In the genomic region with DNA sequence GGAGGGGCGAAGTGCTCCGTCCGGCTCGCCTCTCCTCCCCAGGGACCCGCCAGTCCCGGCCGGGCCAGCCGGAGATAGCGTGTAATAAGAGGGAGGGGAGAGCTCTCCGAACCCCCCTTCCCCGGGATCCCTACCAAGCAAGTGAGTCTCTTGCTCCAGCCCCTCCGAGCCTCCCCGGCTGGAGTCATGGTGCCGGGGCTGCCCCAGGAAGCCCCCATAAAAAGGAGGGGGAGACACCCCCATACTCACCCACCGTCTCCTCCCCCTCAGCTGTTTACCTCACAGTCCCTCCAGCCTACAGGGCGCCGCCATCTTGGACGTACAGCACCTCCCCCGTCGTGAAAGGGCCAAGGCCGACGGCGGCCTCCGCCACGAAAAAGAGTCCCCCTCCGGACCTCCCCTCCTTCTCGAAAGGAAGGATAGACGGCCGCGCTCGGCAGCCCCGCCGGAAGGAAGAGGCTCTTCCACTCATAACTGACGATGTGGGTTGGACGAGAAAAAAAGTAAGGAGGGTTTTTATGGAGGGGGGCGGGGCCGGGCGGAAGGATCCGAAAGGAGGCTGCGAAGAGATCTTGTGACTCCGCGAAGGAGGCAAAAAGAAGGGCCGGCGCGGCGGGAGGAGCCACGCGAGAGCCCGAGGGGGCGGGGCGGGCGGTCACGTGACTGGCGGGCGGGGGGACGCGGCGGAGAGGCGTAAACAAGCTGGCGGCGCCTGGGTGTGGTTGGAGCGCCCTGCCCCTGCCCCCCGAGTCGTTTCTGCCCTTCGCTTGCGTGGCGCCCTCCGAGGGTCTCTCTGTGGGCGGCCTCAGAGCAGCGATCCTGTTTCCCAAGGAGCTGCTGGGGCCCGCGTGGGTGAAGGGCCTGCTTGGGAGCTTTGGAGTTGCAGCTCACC, we compare ENCODE assay signal across 1 cellular context.
TF ChIP-seq lines count a peak whose summit lies in the region.

A gene (minus strand): TSS at position 323 of the 892 bp plus-strand sequence. CDS start 15,744 bp downstream, outside the sequence.

TF ChIP-seq in K562, 482 proteins besides CTCF, POLR2A, EP300 and RAD21 (continued from another document and continues in another):
- TF ChIP-seq, protein P1, sequence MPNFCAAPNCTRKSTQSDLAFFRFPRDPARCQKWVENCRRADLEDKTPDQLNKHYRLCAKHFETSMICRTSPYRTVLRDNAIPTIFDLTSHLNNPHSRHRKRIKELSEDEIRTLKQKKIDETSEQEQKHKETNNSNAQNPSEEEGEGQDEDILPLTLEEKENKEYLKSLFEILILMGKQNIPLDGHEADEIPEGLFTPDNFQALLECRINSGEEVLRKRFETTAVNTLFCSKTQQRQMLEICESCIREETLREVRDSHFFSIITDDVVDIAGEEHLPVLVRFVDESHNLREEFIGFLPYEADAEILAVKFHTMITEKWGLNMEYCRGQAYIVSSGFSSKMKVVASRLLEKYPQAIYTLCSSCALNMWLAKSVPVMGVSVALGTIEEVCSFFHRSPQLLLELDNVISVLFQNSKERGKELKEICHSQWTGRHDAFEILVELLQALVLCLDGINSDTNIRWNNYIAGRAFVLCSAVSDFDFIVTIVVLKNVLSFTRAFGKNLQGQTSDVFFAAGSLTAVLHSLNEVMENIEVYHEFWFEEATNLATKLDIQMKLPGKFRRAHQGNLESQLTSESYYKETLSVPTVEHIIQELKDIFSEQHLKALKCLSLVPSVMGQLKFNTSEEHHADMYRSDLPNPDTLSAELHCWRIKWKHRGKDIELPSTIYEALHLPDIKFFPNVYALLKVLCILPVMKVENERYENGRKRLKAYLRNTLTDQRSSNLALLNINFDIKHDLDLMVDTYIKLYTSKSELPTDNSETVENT (CRISPR knock-in tag; IDR thresholded peaks at IDR 0.05) = peak; percentile 72
- TF ChIP-seq, protein P2, sequence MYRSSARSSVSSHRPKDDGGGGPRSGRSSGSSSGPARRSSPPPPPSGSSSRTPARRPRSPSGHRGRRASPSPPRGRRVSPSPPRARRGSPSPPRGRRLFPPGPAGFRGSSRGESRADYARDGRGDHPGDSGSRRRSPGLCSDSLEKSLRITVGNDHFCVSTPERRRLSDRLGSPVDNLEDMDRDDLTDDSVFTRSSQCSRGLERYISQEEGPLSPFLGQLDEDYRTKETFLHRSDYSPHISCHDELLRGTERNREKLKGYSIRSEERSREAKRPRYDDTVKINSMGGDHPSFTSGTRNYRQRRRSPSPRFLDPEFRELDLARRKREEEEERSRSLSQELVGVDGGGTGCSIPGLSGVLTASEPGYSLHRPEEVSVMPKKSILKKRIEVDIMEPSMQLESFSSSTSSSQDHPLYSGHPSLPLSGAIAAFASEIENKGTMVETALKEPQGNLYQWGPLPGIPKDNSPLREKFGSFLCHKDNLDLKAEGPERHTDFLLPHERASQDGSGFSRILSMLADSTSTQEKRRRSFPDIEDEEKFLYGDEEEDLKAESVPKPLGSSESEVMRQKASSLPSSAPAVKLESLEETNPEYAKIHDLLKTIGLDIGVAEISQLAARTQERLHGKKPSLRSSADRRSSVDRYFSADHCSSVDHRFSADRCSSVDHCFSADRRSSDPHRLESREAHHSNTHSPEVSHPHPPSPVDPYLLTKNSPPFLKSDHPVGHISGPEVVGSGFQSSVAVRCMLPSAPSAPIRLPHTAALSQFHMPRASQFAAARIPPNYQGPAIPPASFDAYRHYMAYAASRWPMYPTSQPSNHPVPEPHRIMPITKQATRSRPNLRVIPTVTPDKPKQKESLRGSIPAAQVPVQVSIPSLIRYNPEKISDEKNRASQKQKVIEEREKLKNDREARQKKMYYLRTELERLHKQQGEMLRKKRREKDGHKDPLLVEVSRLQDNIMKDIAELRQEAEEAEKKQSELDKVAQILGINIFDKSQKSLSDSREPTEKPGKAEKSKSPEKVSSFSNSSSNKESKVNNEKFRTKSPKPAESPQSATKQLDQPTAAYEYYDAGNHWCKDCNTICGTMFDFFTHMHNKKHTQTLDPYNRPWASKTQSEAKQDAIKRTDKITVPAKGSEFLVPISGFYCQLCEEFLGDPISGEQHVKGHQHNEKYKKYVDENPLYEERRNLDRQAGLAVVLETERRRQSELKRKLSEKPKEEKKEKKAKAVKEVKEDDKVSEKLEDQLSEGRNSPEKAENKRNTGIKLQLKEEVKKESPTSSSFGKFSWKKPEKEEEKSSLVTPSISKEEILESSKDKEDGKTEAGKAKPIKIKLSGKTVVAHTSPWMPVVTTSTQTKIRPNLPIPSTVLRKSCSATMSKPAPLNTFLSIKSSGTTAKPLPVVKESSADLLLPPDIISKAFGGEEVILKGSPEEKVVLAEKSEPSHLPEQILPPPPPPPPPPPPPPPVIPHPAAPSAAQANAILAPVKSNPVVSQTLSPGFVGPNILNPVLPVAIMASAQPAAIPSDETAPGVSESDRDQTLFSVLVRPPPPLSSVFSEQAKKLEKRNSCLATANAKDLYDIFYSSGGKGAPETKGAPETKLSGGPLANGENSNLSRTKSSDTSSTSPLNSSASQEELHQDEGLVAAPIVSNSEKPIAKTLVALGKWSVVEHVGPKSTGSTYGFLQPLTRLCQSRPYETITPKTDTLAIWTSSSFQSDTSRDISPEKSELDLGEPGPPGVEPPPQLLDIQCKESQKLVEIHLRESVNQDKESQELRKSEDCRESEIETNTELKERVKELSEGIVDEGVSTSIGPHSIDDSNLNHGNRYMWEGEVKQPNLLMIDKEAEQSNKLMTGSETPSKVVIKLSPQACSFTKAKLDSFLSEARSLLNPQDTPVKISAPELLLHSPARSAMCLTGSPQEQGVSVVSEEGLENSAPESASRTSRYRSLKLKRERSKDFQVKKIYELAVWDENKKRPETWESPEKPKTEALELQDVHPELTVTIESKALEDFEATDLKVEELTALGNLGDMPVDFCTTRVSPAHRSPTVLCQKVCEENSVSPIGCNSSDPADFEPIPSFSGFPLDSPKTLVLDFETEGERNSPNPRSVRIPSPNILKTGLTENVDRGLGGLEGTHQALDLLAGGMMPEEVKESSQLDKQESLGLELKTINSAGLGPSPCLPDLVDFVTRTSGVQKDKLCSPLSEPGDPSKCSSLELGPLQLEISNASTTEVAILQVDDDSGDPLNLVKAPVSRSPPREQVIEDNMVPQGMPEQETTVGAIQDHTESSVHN (IDR thresholded peaks at IDR 0.05; ENCODE audit: borderline replicate concordance in 1 of 2, low read depth in 1 of 2) = peak in 1 of 2 experiments; percentile 78; a peak in 2 of 4 replicates
- TF ChIP-seq, protein P3, sequence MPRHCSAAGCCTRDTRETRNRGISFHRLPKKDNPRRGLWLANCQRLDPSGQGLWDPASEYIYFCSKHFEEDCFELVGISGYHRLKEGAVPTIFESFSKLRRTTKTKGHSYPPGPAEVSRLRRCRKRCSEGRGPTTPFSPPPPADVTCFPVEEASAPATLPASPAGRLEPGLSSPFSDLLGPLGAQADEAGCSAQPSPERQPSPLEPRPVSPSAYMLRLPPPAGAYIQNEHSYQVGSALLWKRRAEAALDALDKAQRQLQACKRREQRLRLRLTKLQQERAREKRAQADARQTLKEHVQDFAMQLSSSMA (CRISPR knock-in tag; IDR thresholded peaks at IDR 0.05) = peak; percentile 78; the same call in 1 of the 2 replicates
- TF ChIP-seq ZFP30 (CRISPR knock-in tag; IDR thresholded peaks at IDR 0.05; ENCODE audit: borderline replicate concordance) (no peak), BDP1 (IDR thresholded peaks at IDR 0.05; ENCODE audit: insufficient read depth, insufficient read length) (no peak), SMAD3 (CRISPR knock-in tag; conservative IDR thresholded peaks at IDR 0.05) (no peak; the same call in 1 of the 2 replicates), RBM39 (optimal IDR thresholded peaks at IDR 0.05; ENCODE audit: low read depth, low read length) (peak; percentile 44), ZSCAN29 (IDR thresholded peaks at IDR 0.05) (0 out of 2 replicates have a peak, but pooled peaks have one; percentile 46), ESRRA (IDR thresholded peaks at IDR 0.05; ENCODE audit: borderline replicate concordance, low read depth) (peak; percentile 79), L3MBTL2 (IDR thresholded peaks at IDR 0.05) (peak; percentile 76), CHD4 (IDR thresholded peaks at IDR 0.05; ENCODE audit: insufficient read depth, insufficient replicate concordance, low read depth, low read length, poor library complexity, severe bottlenecking) (no peak), ZNF717 (CRISPR knock-in tag; IDR thresholded peaks at IDR 0.05) (no peak), POLR2B (IDR thresholded peaks at IDR 0.05; ENCODE audit: low read depth, partially characterized antibody) (peak; percentile 59), TRIM28 (IDR thresholded peaks at IDR 0.05) (peak; percentile 95), ZNF695 (CRISPR knock-in tag; IDR thresholded peaks at IDR 0.05) (no peak), MEIS2 (IDR thresholded peaks at IDR 0.05; ENCODE audit: partially characterized antibody) (peak; percentile 17), SMARCA4 (IDR thresholded peaks at IDR 0.05) (peak; percentile 15; the same call in 1 of the 2 replicates)
- TF ChIP-seq, protein P4, sequence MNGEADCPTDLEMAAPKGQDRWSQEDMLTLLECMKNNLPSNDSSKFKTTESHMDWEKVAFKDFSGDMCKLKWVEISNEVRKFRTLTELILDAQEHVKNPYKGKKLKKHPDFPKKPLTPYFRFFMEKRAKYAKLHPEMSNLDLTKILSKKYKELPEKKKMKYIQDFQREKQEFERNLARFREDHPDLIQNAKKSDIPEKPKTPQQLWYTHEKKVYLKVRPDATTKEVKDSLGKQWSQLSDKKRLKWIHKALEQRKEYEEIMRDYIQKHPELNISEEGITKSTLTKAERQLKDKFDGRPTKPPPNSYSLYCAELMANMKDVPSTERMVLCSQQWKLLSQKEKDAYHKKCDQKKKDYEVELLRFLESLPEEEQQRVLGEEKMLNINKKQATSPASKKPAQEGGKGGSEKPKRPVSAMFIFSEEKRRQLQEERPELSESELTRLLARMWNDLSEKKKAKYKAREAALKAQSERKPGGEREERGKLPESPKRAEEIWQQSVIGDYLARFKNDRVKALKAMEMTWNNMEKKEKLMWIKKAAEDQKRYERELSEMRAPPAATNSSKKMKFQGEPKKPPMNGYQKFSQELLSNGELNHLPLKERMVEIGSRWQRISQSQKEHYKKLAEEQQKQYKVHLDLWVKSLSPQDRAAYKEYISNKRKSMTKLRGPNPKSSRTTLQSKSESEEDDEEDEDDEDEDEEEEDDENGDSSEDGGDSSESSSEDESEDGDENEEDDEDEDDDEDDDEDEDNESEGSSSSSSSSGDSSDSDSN (IDR thresholded peaks at IDR 0.05; ENCODE audit: borderline replicate concordance in 1 of 2, low read depth in 2 of 2, low read length in 2 of 2) = 0 out of 4 replicates have a peak, but pooled peaks of 1 of the 2 experiments have one; percentile 24
- TF ChIP-seq, protein P5, sequence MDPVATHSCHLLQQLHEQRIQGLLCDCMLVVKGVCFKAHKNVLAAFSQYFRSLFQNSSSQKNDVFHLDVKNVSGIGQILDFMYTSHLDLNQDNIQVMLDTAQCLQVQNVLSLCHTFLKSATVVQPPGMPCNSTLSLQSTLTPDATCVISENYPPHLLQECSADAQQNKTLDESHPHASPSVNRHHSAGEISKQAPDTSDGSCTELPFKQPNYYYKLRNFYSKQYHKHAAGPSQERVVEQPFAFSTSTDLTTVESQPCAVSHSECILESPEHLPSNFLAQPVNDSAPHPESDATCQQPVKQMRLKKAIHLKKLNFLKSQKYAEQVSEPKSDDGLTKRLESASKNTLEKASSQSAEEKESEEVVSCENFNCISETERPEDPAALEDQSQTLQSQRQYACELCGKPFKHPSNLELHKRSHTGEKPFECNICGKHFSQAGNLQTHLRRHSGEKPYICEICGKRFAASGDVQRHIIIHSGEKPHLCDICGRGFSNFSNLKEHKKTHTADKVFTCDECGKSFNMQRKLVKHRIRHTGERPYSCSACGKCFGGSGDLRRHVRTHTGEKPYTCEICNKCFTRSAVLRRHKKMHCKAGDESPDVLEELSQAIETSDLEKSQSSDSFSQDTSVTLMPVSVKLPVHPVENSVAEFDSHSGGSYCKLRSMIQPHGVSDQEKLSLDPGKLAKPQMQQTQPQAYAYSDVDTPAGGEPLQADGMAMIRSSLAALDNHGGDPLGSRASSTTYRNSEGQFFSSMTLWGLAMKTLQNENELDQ (CRISPR knock-in tag; IDR thresholded peaks at IDR 0.05; ENCODE audit: borderline replicate concordance) = peak; percentile 29; the same call in 1 of the 2 replicates
- TF ChIP-seq, protein P6, sequence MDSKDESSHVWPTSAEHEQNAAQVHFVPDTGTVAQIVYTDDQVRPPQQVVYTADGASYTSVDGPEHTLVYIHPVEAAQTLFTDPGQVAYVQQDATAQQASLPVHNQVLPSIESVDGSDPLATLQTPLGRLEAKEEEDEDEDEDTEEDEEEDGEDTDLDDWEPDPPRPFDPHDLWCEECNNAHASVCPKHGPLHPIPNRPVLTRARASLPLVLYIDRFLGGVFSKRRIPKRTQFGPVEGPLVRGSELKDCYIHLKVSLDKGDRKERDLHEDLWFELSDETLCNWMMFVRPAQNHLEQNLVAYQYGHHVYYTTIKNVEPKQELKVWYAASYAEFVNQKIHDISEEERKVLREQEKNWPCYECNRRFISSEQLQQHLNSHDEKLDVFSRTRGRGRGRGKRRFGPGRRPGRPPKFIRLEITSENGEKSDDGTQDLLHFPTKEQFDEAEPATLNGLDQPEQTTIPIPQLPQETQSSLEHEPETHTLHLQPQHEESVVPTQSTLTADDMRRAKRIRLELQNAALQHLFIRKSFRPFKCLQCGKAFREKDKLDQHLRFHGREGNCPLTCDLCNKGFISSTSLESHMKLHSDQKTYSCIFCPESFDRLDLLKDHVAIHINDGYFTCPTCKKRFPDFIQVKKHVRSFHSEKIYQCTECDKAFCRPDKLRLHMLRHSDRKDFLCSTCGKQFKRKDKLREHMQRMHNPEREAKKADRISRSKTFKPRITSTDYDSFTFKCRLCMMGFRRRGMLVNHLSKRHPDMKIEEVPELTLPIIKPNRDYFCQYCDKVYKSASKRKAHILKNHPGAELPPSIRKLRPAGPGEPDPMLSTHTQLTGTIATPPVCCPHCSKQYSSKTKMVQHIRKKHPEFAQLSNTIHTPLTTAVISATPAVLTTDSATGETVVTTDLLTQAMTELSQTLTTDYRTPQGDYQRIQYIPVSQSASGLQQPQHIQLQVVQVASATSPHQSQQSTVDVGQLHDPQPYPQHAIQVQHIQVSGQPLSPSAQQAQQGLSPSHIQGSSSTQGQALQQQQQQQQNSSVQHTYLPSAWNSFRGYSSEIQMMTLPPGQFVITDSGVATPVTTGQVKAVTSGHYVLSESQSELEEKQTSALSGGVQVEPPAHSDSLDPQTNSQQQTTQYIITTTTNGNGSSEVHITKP (IDR thresholded peaks at IDR 0.05; ENCODE audit: partially characterized antibody) = peak; percentile 58
- TF ChIP-seq, protein P7, sequence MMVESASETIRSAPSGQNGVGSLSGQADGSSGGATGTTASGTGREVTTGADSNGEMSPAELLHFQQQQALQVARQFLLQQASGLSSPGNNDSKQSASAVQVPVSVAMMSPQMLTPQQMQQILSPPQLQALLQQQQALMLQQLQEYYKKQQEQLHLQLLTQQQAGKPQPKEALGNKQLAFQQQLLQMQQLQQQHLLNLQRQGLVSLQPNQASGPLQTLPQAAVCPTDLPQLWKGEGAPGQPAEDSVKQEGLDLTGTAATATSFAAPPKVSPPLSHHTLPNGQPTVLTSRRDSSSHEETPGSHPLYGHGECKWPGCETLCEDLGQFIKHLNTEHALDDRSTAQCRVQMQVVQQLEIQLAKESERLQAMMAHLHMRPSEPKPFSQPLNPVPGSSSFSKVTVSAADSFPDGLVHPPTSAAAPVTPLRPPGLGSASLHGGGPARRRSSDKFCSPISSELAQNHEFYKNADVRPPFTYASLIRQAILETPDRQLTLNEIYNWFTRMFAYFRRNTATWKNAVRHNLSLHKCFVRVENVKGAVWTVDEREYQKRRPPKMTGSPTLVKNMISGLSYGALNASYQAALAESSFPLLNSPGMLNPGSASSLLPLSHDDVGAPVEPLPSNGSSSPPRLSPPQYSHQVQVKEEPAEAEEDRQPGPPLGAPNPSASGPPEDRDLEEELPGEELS (CRISPR knock-in tag; IDR thresholded peaks at IDR 0.05; ENCODE audit: borderline replicate concordance) = peak; percentile 83; the same call in 1 of the 2 replicates
